In genomic region chr2:223970343-223971128, GRCh38 we compare ENCODE assay signal across 8 cellular contexts. TPM values are rescaled to one million over a fixed set of nuclear protein-coding genes. Genes with fewer than 3 reads are reported as not detected.
DNase-seq lines count a peak whose midpoint lies in the region; ATAC-seq, FAIRE-seq and TF ChIP-seq lines count a peak whose summit lies in the region.

No MANE protein-coding gene starts in this region.

- POLR2A ChIA-PET in BJ (lab: Charles Lee): no interaction called here

- CTCF ChIA-PET in BJ (lab: Yijun Ruan, JAX): interaction anchor here (0.7 to 14.6 kb wide), 27 partner anchors 10 to 680 kb away, joined by 3 to 216 read pairs (median 4); partner anchors contain the start of gene MRPL44

- no peak overlapping the region for H3K9ac ChIP-seq in NT2/D1 (ENCODE audit: insufficient read length, low read depth)

- TF ChIP-seq CTCF in BJ (IDR thresholded peaks at IDR 0.05; ENCODE audit: insufficient read depth, low read depth, low read length): peak; percentile 82

- ATAC-seq in GM18517 (IDR thresholded peaks at IDR 0.05; ENCODE audit: unreplicated experiment): peak; percentile 84
- peak; percentile 88 for ATAC-seq in HG03378 (IDR thresholded peaks at IDR 0.05; ENCODE audit: unreplicated experiment)

- H3K4me1 ChIP-seq in NT2/D1 (ENCODE audit: insufficient read depth, insufficient read length): no peaks in the 10 kb centered on the region

- H3K4me3 ChIP-seq in BJ (ENCODE audit: low read depth, low read length): no peak overlapping the region
- no peak overlapping the region for H3K4me3 ChIP-seq in NT2/D1 (ENCODE audit: insufficient read length, low read depth)

- no peak for DNase-seq in BJ (ENCODE audit: low read depth)
- peak; percentile 46 for DNase-seq in NT2/D1 (ENCODE audit: low read depth, low spot score)
- DNase-seq in activated gamma-delta T cell treated with anti-CD3 and anti-CD28 coated beads, Interleukin-2, amount 50 U/mL, for 16 hours (ENCODE audit: low read depth): peak; percentile 34
- peak; percentile 67 for DNase-seq in glomerular visceral epithelial cell (ENCODE audit: extremely low spot score)
- peak; percentile 65 for DNase-seq in renal cortical epithelial cell (ENCODE audit: low read depth)
- no peak for DNase-seq in urothelium cell line (ENCODE audit: low spot score)

- H3K9me3 ChIP-seq in NT2/D1 (ENCODE audit: insufficient read depth, low read length): no peaks in the 10 kb centered on the region

- H3K27me3 ChIP-seq in BJ (ENCODE audit: control insufficient read depth, insufficient read depth, low read length) (no peaks in the 10 kb centered on the region), NT2/D1 (ENCODE audit: insufficient read depth, insufficient read length) (no peaks in the 10 kb centered on the region)

- H3K36me3 ChIP-seq in BJ (ENCODE audit: control insufficient read depth, insufficient read depth, low read length) (no peaks in the 10 kb centered on the region; the same call in 1 of the 2 replicates), NT2/D1 (ENCODE audit: insufficient read depth, insufficient read length, low read length) (peaks cover 27% of the 10 kb centered on the region)

- no peak for FAIRE-seq in urothelium cell line (lab: Jason Lieb, UNC)

RNA-seq across cellular contexts. Expression of gene MRPL44, which starts 13.3 kb away (rescaled TPM):
- polyA plus RNA-seq in BJ (2011; rRNA removed): 12.8 and 17.8 TPM in 2 replicates
- polyA minus RNA-seq in BJ (2011; rRNA and poly(A)+ RNA removed): 3.3 and 4.3 TPM in 2 replicates
- 48.8 and 48.9 TPM in 2 replicates for total RNA-seq in renal cortical epithelial cell

RNA-seq across cellular contexts. Expression of gene WDFY1, which starts 25.4 kb away (rescaled TPM):
- polyA plus RNA-seq in BJ (2011; rRNA removed): 67.4 and 90.6 TPM in 2 replicates
- polyA minus RNA-seq in BJ (2011; rRNA and poly(A)+ RNA removed): 138 and 209 TPM in 2 replicates
- total RNA-seq in renal cortical epithelial cell: 69.5 and 85.4 TPM in 2 replicates

Comparison
In these comparisons a context has a peak if more than half of its experiments do, and no peak if none do; other contexts are left out.
1. DNase-seq: peak in NT2/D1 (single experiment), activated gamma-delta T cell treated with anti-CD3 and anti-CD28 coated beads, Interleukin-2, amount 50 U/mL, for 16 hours (single experiment), glomerular visceral epithelial cell (single experiment) and renal cortical epithelial cell (single experiment); none in BJ (single experiment) and urothelium cell line (single experiment).